ENCODE assay signal across 1 cellular context in genomic region chr7:99380032-99380822, GRCh38.
TF ChIP-seq lines count a peak whose summit lies in the region.

No MANE protein-coding gene starts in this region.

TF ChIP-seq in GM23338, 12 proteins besides CTCF, POLR2A, EP300 and RAD21 (continued from another document):
- TF ChIP-seq, protein P1, sequence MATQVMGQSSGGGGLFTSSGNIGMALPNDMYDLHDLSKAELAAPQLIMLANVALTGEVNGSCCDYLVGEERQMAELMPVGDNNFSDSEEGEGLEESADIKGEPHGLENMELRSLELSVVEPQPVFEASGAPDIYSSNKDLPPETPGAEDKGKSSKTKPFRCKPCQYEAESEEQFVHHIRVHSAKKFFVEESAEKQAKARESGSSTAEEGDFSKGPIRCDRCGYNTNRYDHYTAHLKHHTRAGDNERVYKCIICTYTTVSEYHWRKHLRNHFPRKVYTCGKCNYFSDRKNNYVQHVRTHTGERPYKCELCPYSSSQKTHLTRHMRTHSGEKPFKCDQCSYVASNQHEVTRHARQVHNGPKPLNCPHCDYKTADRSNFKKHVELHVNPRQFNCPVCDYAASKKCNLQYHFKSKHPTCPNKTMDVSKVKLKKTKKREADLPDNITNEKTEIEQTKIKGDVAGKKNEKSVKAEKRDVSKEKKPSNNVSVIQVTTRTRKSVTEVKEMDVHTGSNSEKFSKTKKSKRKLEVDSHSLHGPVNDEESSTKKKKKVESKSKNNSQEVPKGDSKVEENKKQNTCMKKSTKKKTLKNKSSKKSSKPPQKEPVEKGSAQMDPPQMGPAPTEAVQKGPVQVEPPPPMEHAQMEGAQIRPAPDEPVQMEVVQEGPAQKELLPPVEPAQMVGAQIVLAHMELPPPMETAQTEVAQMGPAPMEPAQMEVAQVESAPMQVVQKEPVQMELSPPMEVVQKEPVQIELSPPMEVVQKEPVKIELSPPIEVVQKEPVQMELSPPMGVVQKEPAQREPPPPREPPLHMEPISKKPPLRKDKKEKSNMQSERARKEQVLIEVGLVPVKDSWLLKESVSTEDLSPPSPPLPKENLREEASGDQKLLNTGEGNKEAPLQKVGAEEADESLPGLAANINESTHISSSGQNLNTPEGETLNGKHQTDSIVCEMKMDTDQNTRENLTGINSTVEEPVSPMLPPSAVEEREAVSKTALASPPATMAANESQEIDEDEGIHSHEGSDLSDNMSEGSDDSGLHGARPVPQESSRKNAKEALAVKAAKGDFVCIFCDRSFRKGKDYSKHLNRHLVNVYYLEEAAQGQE (IDR thresholded peaks at IDR 0.05; ENCODE audit: unreplicated experiment), result no peak
- TF ChIP-seq POLR2AphosphoS5 (IDR thresholded peaks at IDR 0.05; ENCODE audit: low read depth) (no peak), ZNF331 (CRISPR knock-in tag; IDR thresholded peaks at IDR 0.05; ENCODE audit: low read depth) (no peak), ETS1 (IDR thresholded peaks at IDR 0.05) (no peak)
